ENCODE assay signal across 20 cellular contexts in genomic region chr4:106868381-106869035, GRCh38.
DNase-seq lines count a peak whose midpoint lies in the region; ATAC-seq, FAIRE-seq and TF ChIP-seq lines count a peak whose summit lies in the region.
"Had no signal": no experiment of that assay in that cellular context is flagged by ENCODE, and none has a peak within 500 bp of the region (broad histone marks: within the 10 kb centered on the region; RNA-seq: fewer than 3 reads in every experiment).

No MANE protein-coding gene starts in this region.

- no peak overlapping the region for H3K4me2 ChIP-seq in PC-3 (ENCODE audit: low read length)

- TF ChIP-seq POLR2A in GM12891 (IDR thresholded peaks at IDR 0.05; ENCODE audit: low read depth, low read length), result no peak

- ATAC-seq in PC-3 (peak; percentile 24; the same call in 1 of the 2 replicates), left lobe of liver (no peak)
- ATAC-seq: left cardiac atrium had no signal

- H3K27ac ChIP-seq in PC-3 (ENCODE audit: low read length), result no peak overlapping the region
- H3K27ac ChIP-seq: colonic mucosa, Peyer's patch, sigmoid colon, thoracic aorta had no signal

- POLR2A ChIA-PET in PC-3 (lab: Charles Lee; ENCODE audit: unreplicated experiment), result no interaction called here
- POLR2A ChIA-PET in Caco-2 (lab: Charles Lee), result no interaction called here

- no peaks in the 10 kb centered on the region for H3K9me2 ChIP-seq in PC-3 (replicated peaks; ENCODE audit: low read length)

- FAIRE-seq in GM12891 (lab: Jason Lieb, UNC), result no peak
- FAIRE-seq: D721Med, H54 had no signal

- H3K9me3 Mint-ChIP-seq in mesothelial cell of epicardium, result peaks cover 15% of the 10 kb centered on the region
- H3K9me3 Mint-ChIP-seq in Caco-2 (ENCODE audit: unreplicated experiment), result peaks cover 6% of the 10 kb centered on the region
- H3K9me3 Mint-ChIP-seq: activated naive CD8-positive, alpha-beta T cell treated with anti-CD3 and anti-CD28 coated beads, Interleukin-2, amount 10 ng/mL, durations not matched to agents 7 days and 5 days had no signal

- no peak overlapping the region for H3K9ac ChIP-seq in PC-3 (ENCODE audit: low read length)

- no peak for TF ChIP-seq CTCF in PC-3 (conservative IDR thresholded peaks at IDR 0.05; ENCODE audit: low read depth, low read length)
- no peak for TF ChIP-seq CTCF in choroid plexus epithelial cell (conservative IDR thresholded peaks at IDR 0.05; ENCODE audit: low read depth, low read length)
- no peak for TF ChIP-seq CTCF in mesothelial cell of epicardium (IDR thresholded peaks at IDR 0.05; ENCODE audit: unreplicated experiment)
- TF ChIP-seq CTCF in Caco-2 (IDR thresholded peaks at IDR 0.05; ENCODE audit: insufficient read depth in 1 of 2, low read depth in 1 of 2, low read length in 1 of 2, severe bottlenecking in 1 of 2, unreplicated experiment in 1 of 2), result no peak

- H3K9me3 ChIP-seq in PC-3 (ENCODE audit: low read length), result no peaks in the 10 kb centered on the region
- H3K9me3 ChIP-seq in Caco-2, result no peaks in the 10 kb centered on the region
- H3K9me3 ChIP-seq: colonic mucosa, Peyer's patch, sigmoid colon, thoracic aorta had no signal

- H3K79me2 ChIP-seq in PC-3 (ENCODE audit: low read length), result no peaks in the 10 kb centered on the region

- CTCF ChIA-PET in PC-3 (lab: Charles Lee), result no interaction called here
- CTCF ChIA-PET in Caco-2 (lab: Charles Lee), result no interaction called here

- H4K20me1 ChIP-seq in PC-3 (ENCODE audit: low read length), result no peaks in the 10 kb centered on the region

- DNase-seq in EH (ENCODE audit: low read depth) (peak; percentile 29), PC-3 (peak; percentile 50), choroid plexus epithelial cell (ENCODE audit: low read depth) (peak; percentile 90), mesothelial cell of epicardium (ENCODE audit: low spot score in 2 of 2, unreplicated experiment in 2 of 2) (no peak), GM12891 (ENCODE audit: insufficient read length, low spot score) (no peak), SK-N-DZ (ENCODE audit: low spot score) (no peak), left lobe of liver (ENCODE audit: low spot score) (no peak), Caco-2 (no peak)
- DNase-seq: activated CD4-positive, alpha-beta memory T cell treated with anti-CD3 and anti-CD28 coated beads for 36 hours; activated naive CD8-positive, alpha-beta T cell treated with anti-CD3 and anti-CD28 coated beads, Interleukin-2, amount 10 ng/mL, durations not matched to agents 7 days and 5 days; colonic mucosa; left cardiac atrium; MM.1S; NCI-H2029 treated with DMSO at 0.1 percent for 48 hours; Peyer's patch; sigmoid colon; stimulated activated CD4-positive, alpha-beta T cell treated with anti-CD3 and anti-CD28 coated beads, Interleukin-4, amount 100 ng/mL, for 4 hours had no signal

- H3K27me3 ChIP-seq in PC-3 (ENCODE audit: low read length), result no peaks in the 10 kb centered on the region
- no peaks in the 10 kb centered on the region for H3K27me3 ChIP-seq in Caco-2 (replicated peaks; ENCODE audit: control insufficient read depth, insufficient read depth, low read length)
- H3K27me3 ChIP-seq: colonic mucosa, Peyer's patch, sigmoid colon had no signal

- H3K4me1 ChIP-seq in PC-3 (ENCODE audit: insufficient read depth, low read length), result no peaks in the 10 kb centered on the region
- no peaks in the 10 kb centered on the region for H3K4me1 ChIP-seq in Caco-2
- H3K4me1 ChIP-seq: colonic mucosa, Peyer's patch, sigmoid colon had no signal

- H3K36me3 Mint-ChIP-seq in mesothelial cell of epicardium (no peaks in the 10 kb centered on the region), Caco-2 (ENCODE audit: insufficient read depth, unreplicated experiment) (no peaks in the 10 kb centered on the region)
- H3K36me3 Mint-ChIP-seq: activated CD4-positive, alpha-beta memory T cell treated with anti-CD3 and anti-CD28 coated beads for 36 hours; activated naive CD8-positive, alpha-beta T cell treated with anti-CD3 and anti-CD28 coated beads, Interleukin-2, amount 10 ng/mL, durations not matched to agents 7 days and 5 days had no signal

- BruUV-seq in PC-3 (replicated peaks; lab: Mats Ljungman, UMichigan), result no TSS peak
- no TSS peak for BruUV-seq in Caco-2 (replicated peaks; lab: Mats Ljungman, UMichigan)

- no peak overlapping the region for H2AFZ ChIP-seq in PC-3 (ENCODE audit: low read length)

- intact Hi-C loops in PC-3 (cut with micrococcal nuclease), result no loop called here
- intact Hi-C loops in Caco-2 (cut with micrococcal nuclease; ENCODE audit: unreplicated experiment), result no loop called here

- H3K36me3 ChIP-seq in PC-3 (ENCODE audit: low read depth, low read length) (no peaks in the 10 kb centered on the region), Caco-2 (ENCODE audit: control insufficient read depth, insufficient read depth, low read length) (no peaks in the 10 kb centered on the region)
- H3K36me3 ChIP-seq: colonic mucosa, Peyer's patch, sigmoid colon, thoracic aorta had no signal

- H3F3A ChIP-seq in PC-3 (ENCODE audit: low read length, unreplicated experiment), result no peaks in the 10 kb centered on the region

- H3K4me1 Mint-ChIP-seq in mesothelial cell of epicardium, result peaks cover 8% of the 10 kb centered on the region
- H3K4me1 Mint-ChIP-seq in Caco-2 (ENCODE audit: low read depth, unreplicated experiment), result no peaks in the 10 kb centered on the region
- H3K4me1 Mint-ChIP-seq: activated naive CD8-positive, alpha-beta T cell treated with anti-CD3 and anti-CD28 coated beads, Interleukin-2, amount 10 ng/mL, durations not matched to agents 7 days and 5 days had no signal

- H3K27me3 Mint-ChIP-seq in mesothelial cell of epicardium (ENCODE audit: low read depth), result no peaks in the 10 kb centered on the region
- H3K27me3 Mint-ChIP-seq in Caco-2 (ENCODE audit: insufficient read depth, unreplicated experiment), result no peaks in the 10 kb centered on the region
- H3K27me3 Mint-ChIP-seq: activated CD4-positive, alpha-beta memory T cell treated with anti-CD3 and anti-CD28 coated beads for 36 hours; activated naive CD8-positive, alpha-beta T cell treated with anti-CD3 and anti-CD28 coated beads, Interleukin-2, amount 10 ng/mL, durations not matched to agents 7 days and 5 days had no signal

- H3K4me3 ChIP-seq in PC-3 (ENCODE audit: low read length) (no peak overlapping the region), choroid plexus epithelial cell (ENCODE audit: low read depth, low read length) (no peak overlapping the region), Caco-2 (ENCODE audit: low read depth, low read length) (no peak overlapping the region)
- H3K4me3 ChIP-seq: colonic mucosa, Peyer's patch, sigmoid colon, thoracic aorta had no signal

- H3K27ac Mint-ChIP-seq in mesothelial cell of epicardium (peak overlapping the region; percentile 85), Caco-2 (ENCODE audit: unreplicated experiment) (no peak overlapping the region)
- H3K27ac Mint-ChIP-seq: activated CD4-positive, alpha-beta memory T cell treated with anti-CD3 and anti-CD28 coated beads for 36 hours; activated naive CD8-positive, alpha-beta T cell treated with anti-CD3 and anti-CD28 coated beads, Interleukin-2, amount 10 ng/mL, durations not matched to agents 7 days and 5 days had no signal

- H3K4me3 Mint-ChIP-seq in mesothelial cell of epicardium (no peak overlapping the region), Caco-2 (ENCODE audit: unreplicated experiment) (no peak overlapping the region)
- H3K4me3 Mint-ChIP-seq: activated CD4-positive, alpha-beta memory T cell treated with anti-CD3 and anti-CD28 coated beads for 36 hours; activated naive CD8-positive, alpha-beta T cell treated with anti-CD3 and anti-CD28 coated beads, Interleukin-2, amount 10 ng/mL, durations not matched to agents 7 days and 5 days had no signal

TF ChIP-seq in GM12891, 5 proteins besides CTCF, POLR2A, EP300 and RAD21:
- TF ChIP-seq TAF1 (IDR thresholded peaks at IDR 0.05; ENCODE audit: low read depth, low read length) (no peak), SPI1 (IDR thresholded peaks at IDR 0.05; ENCODE audit: low read depth, low read length) (no peak), POU2F2 (IDR thresholded peaks at IDR 0.05; ENCODE audit: low read depth, low read length) (no peak), POLR2AphosphoS5 (IDR thresholded peaks at IDR 0.05; ENCODE audit: low read depth, low read length) (no peak), PAX5 (IDR thresholded peaks at IDR 0.05; ENCODE audit: insufficient read depth, low read length, severe bottlenecking) (no peak)

Comparison
In these comparisons a context has a peak if more than half of its experiments do, and no peak if none do; other contexts are left out.
1. DNase-seq: peak in EH (single experiment), PC-3 (single experiment) and choroid plexus epithelial cell (single experiment); none in mesothelial cell of epicardium (0 of 2), GM12891 (single experiment), SK-N-DZ (single experiment), left lobe of liver (single experiment) and Caco-2 (0 of 2).